ENCODE assay signal across 13 cellular contexts in genomic region chr17:41692722-41693521, GRCh38. TPM values are rescaled to one million over a fixed set of nuclear protein-coding genes. Genes with fewer than 3 reads are reported as not detected.
DNase-seq lines count a peak whose midpoint lies in the region; ATAC-seq and FAIRE-seq lines count a peak whose summit lies in the region.
"Had no signal": no experiment of that assay in that cellular context is flagged by ENCODE, and none has a peak within 500 bp of the region (broad histone marks: within the 10 kb centered on the region; RNA-seq: fewer than 3 reads in every experiment).

No MANE protein-coding gene starts in this region.

- no peaks in the 10 kb centered on the region for H3K27me3 ChIP-seq in CD8-positive, alpha-beta memory T cell (ENCODE audit: insufficient read depth, low read length, poor library complexity, severe bottlenecking)

- H3K4me1 Mint-ChIP-seq in CD8-positive, alpha-beta memory T cell: peaks cover 39 to 53% (median 50%) of the 10 kb centered on the region in 3 donors
- H3K4me1 Mint-ChIP-seq in activated naive CD8-positive, alpha-beta T cell (ENCODE audit: low read depth): peaks cover 37% of the 10 kb centered on the region

- peaks cover 30% of the 10 kb centered on the region for H3K4me1 ChIP-seq in CD8-positive, alpha-beta memory T cell (ENCODE audit: insufficient read depth, low read length)
- H3K4me1 ChIP-seq in mesodermal cell (ENCODE audit: control insufficient read depth, insufficient read depth, low read length, poor library complexity, severe bottlenecking): peaks cover 2% of the 10 kb centered on the region

- H3K27ac ChIP-seq in CD8-positive, alpha-beta memory T cell (ENCODE audit: low read depth, low read length): no peak overlapping the region
- H3K27ac ChIP-seq in mesodermal cell (ENCODE audit: low read depth, low read length, severe bottlenecking): peak overlapping the region; percentile 41

- FAIRE-seq in HTR-8/SVneo (lab: Jason Lieb, UNC): peak; percentile 51

- H3K36me3 ChIP-seq in CD8-positive, alpha-beta memory T cell (ENCODE audit: insufficient read depth, low read length): peaks cover 54% of the 10 kb centered on the region
- H3K36me3 ChIP-seq in mesodermal cell (ENCODE audit: control insufficient read depth, insufficient read depth, low read length): peaks cover 57% of the 10 kb centered on the region

- peak overlapping the region in 5 of 7 donors; percentile 0 to 63 (median 17) for H3K4me3 Mint-ChIP-seq in CD8-positive, alpha-beta memory T cell
- peak overlapping the region; percentile 6 for H3K4me3 Mint-ChIP-seq in activated naive CD8-positive, alpha-beta T cell
- H3K4me3 Mint-ChIP-seq: stimulated activated memory B cell treated with anti-CD40 and anti-IgM and Interleukin-4, amounts not matched to agents 10 μg/mL and 1 μg/mL and 100 μg/mL, for 72 hours had no signal

- peaks cover 22 to 71% (median 23%) of the 10 kb centered on the region in 3 donors for H3K36me3 Mint-ChIP-seq in CD8-positive, alpha-beta memory T cell
- peaks cover 5% of the 10 kb centered on the region for H3K36me3 Mint-ChIP-seq in activated naive CD8-positive, alpha-beta T cell

- POLR2A ChIA-PET in CD8-positive, alpha-beta memory T cell (lab: Charles Lee): interaction anchor here (1.0 to 5.5 kb wide), 4 partner anchors 10 to 119 kb away, joined by 3 to 178 read pairs (median 54); partner anchors contain the start of gene P3H4

- 99% methylated on average over 10 to 11 of the region's 11 CpGs for WGBS in mesodermal cell (ENCODE audit: insufficient coverage in 2 of 2), 2 experiments

- DNase-seq in CD8-positive, alpha-beta memory T cell: peak in 2 of 5 donors; percentile 33 to 37
- DNase-seq in HTR-8/SVneo (ENCODE audit: insufficient read length, low spot score) (no peak), 8988T (no peak), KG1 (lab: John Stamatoyannopoulos, UW) (no peak), NCI-H1436 (lab: John Stamatoyannopoulos, UW) (no peak)
- DNase-seq: DMS79 treated with DMSO at 0.1 percent for 48 hours, NCI-H446 treated with DMSO at 0.1 percent for 48 hours had no signal

- H3K27me3 Mint-ChIP-seq in CD8-positive, alpha-beta memory T cell: peaks cover 0 to 17% of the 10 kb centered on the region in 2 donors
- H3K27me3 Mint-ChIP-seq in activated naive CD8-positive, alpha-beta T cell: no peaks in the 10 kb centered on the region
- H3K27me3 Mint-ChIP-seq: stimulated activated memory B cell treated with anti-CD40 and anti-IgM and Interleukin-4, amounts not matched to agents 10 μg/mL and 1 μg/mL and 100 μg/mL, for 72 hours had no signal

- no peaks in the 10 kb centered on the region for H3K9me3 ChIP-seq in CD8-positive, alpha-beta memory T cell (ENCODE audit: low read length)
- H3K9me3 ChIP-seq in mesodermal cell (ENCODE audit: control insufficient read depth, low read length): no peaks in the 10 kb centered on the region

- H3K27ac Mint-ChIP-seq in CD8-positive, alpha-beta memory T cell: peak overlapping the region in 7 of 8 donors; percentile 11 to 100 (median 62)
- peak overlapping the region; percentile 56 for H3K27ac Mint-ChIP-seq in activated naive CD8-positive, alpha-beta T cell
- H3K27ac Mint-ChIP-seq: stimulated activated memory B cell treated with anti-CD40 and anti-IgM and Interleukin-4, amounts not matched to agents 10 μg/mL and 1 μg/mL and 100 μg/mL, for 72 hours had no signal

- CTCF ChIA-PET in CD8-positive, alpha-beta memory T cell (lab: Charles Lee): interaction anchor here (8.7 kb wide), 1 partner anchor 28 kb away, joined by 129 read pairs; no protein-coding TSS in a partner anchor

- H3K4me3 ChIP-seq in CD8-positive, alpha-beta memory T cell (ENCODE audit: low read length): no peak overlapping the region
- H3K4me3 ChIP-seq in mesodermal cell (ENCODE audit: extremely low read depth, insufficient read depth, low read length, poor library complexity, severe bottlenecking): no peak overlapping the region

- ATAC-seq in GM21526 (IDR thresholded peaks at IDR 0.05; ENCODE audit: low FRiP score, unreplicated experiment): no peak
- ATAC-seq: stimulated activated memory B cell treated with anti-CD40 and anti-IgM and Interleukin-4, amounts not matched to agents 10 μg/mL and 1 μg/mL and 100 μg/mL, for 72 hours had no signal

- no peaks in the 10 kb centered on the region for H3K9me3 Mint-ChIP-seq in CD8-positive, alpha-beta memory T cell
- H3K9me3 Mint-ChIP-seq in activated naive CD8-positive, alpha-beta T cell (ENCODE audit: low read depth): no peaks in the 10 kb centered on the region
- H3K9me3 Mint-ChIP-seq: stimulated activated memory B cell treated with anti-CD40 and anti-IgM and Interleukin-4, amounts not matched to agents 10 μg/mL and 1 μg/mL and 100 μg/mL, for 72 hours had no signal

RNA-seq across cellular contexts. Expression of gene EIF1, which starts 4.2 kb away (rescaled TPM):
- total RNA-seq in CD8-positive, alpha-beta memory T cell: 1,000 to 10,000 TPM; 1,446 to 1,504 TPM
- polyA plus RNA-seq in CD8-positive, alpha-beta memory T cell: 1,526 TPM
- polyA plus RNA-seq in mesodermal cell (2013, experiment 1 of 2): 985 TPM
- polyA plus RNA-seq in mesodermal cell (2013, experiment 2 of 2): 970 TPM

RNA-seq across cellular contexts. Expression of gene GAST, which starts 19.2 kb away (rescaled TPM):
- not detected for total RNA-seq in CD8-positive, alpha-beta memory T cell
- not detected for polyA plus RNA-seq in CD8-positive, alpha-beta memory T cell
- not detected for polyA plus RNA-seq in mesodermal cell (2013, experiment 1 of 2)
- not detected for polyA plus RNA-seq in mesodermal cell (2013, experiment 2 of 2)
- total RNA-seq: fibroblast of villous mesenchyme, lower leg skin had no signal

RNA-seq across cellular contexts. Expression of gene HAP1, which starts 41.5 kb away (rescaled TPM):
- under 1 TPM; 0.13 to 0.18 TPM for total RNA-seq in CD8-positive, alpha-beta memory T cell
- polyA plus RNA-seq in CD8-positive, alpha-beta memory T cell: not detected
- polyA plus RNA-seq in mesodermal cell (2013, experiment 1 of 2): 0.77 TPM
- polyA plus RNA-seq in mesodermal cell (2013, experiment 2 of 2): 0.51 TPM
